In genomic region chr6:159819932-159820640, GRCh38 we compare ENCODE assay signal across 8 cellular contexts.
DNase-seq lines count a peak whose midpoint lies in the region; ATAC-seq lines count a peak whose summit lies in the region.

No MANE protein-coding gene starts in this region.

- DNase-seq in RPMI8226 = peak; percentile 85
- DNase-seq in central memory CD4-positive, alpha-beta T cell = peak; percentile 48
- peak in 2 of 3 experiments; percentile 7 to 14 for DNase-seq in stimulated activated CD4-positive, alpha-beta T cell treated with anti-CD3 and anti-CD28 coated beads, TNF-alpha, amount 100 ng/mL, for 4 hours (ENCODE audit: low read depth in 3 of 3)
- no peak for DNase-seq in CD1c-positive myeloid dendritic cell (ENCODE audit: extremely low spot score)
- DNase-seq in AG08396 (ENCODE audit: low spot score) = no peak

- ATAC-seq in GM21619 (IDR thresholded peaks at IDR 0.05; ENCODE audit: unreplicated experiment) (peak; percentile 53), HG03196 (IDR thresholded peaks at IDR 0.05; ENCODE audit: unreplicated experiment) (no peak), GM21717 (IDR thresholded peaks at IDR 0.05; ENCODE audit: unreplicated experiment) (no peak)

Comparison
In these comparisons a context has a peak if more than half of its experiments do, and no peak if none do; other contexts are left out.
1. DNase-seq: peak in RPMI8226 (single experiment), central memory CD4-positive, alpha-beta T cell (single experiment) and stimulated activated CD4-positive, alpha-beta T cell treated with anti-CD3 and anti-CD28 coated beads, TNF-alpha, amount 100 ng/mL, for 4 hours (2 of 3); none in CD1c-positive myeloid dendritic cell (single experiment) and AG08396 (single experiment).